In the genomic region with DNA sequence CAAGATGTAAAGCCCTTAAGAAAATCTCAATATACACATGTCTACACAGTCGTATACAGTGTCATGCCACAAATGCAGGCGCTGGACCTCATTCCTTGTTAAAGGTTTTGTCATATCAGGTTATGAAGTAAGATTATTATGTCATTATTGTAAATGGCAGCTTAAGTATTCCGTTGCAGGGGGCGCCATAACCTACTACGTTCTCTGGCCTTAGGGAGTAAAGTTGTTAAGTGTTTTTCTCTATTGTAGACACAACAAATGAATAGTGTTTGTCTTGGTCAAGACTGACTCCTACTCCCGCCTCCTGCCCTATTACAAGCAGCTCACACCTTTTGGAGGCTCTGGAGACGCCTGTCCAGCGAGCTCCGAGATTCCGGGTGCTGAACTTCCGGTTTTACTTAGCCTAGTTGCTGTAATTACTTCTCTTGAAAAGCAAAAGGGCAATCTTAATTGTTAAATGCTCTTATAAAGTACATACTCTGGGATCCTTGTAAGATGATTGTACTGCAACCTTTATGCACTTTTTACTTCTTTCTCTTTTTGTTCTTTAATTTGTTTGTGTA, we compare ENCODE assay signal across 9 cellular contexts. TPM values are rescaled to one million over a fixed set of nuclear protein-coding genes. Genes with fewer than 3 reads are reported as not detected.
DNase-seq lines count a peak whose midpoint lies in the region; ATAC-seq and TF ChIP-seq lines count a peak whose summit lies in the region.
"Had no signal": no experiment of that assay in that cellular context is flagged by ENCODE, and none has a peak within 500 bp of the region (broad histone marks: within the 10 kb centered on the region; RNA-seq: fewer than 3 reads in every experiment).

No MANE protein-coding gene starts in this region.

- H2BK15ac ChIP-seq in mesenchymal stem cell (ENCODE audit: low read depth, poor library complexity, severe bottlenecking) = no peak overlapping the region

- H2BK12ac ChIP-seq in mesenchymal stem cell (ENCODE audit: low read length in 2 of 2) = no peak overlapping the region

- peak overlapping the region; percentile 95 for H3K9ac ChIP-seq in mesenchymal stem cell (ENCODE audit: low read length)

- H3K9me3 ChIP-seq in mesenchymal stem cell (ENCODE audit: control insufficient read depth, low read length) = no peaks in the 10 kb centered on the region

- H3K4me1 ChIP-seq in mesenchymal stem cell (ENCODE audit: control insufficient read depth, insufficient read depth, low read depth, low read length) = no peaks in the 10 kb centered on the region

- no peak overlapping the region for H3K23ac ChIP-seq in mesenchymal stem cell (ENCODE audit: low read length in 2 of 2)

- peaks cover 10% of the 10 kb centered on the region for H3K79me1 ChIP-seq in mesenchymal stem cell (replicated peaks; ENCODE audit: low read length, poor library complexity, severe bottlenecking)

- no peak overlapping the region for H4K8ac ChIP-seq in mesenchymal stem cell (ENCODE audit: low read length)

- TF ChIP-seq CTCF in AG10803 (conservative IDR thresholded peaks at IDR 0.05; ENCODE audit: low read length) = peak; percentile 58

- no peak overlapping the region for H2BK5ac ChIP-seq in mesenchymal stem cell (ENCODE audit: low read depth, low read length, poor library complexity, severe bottlenecking)

- WGBS in mesenchymal stem cell = 4% methylated on average over 9 of the region's 11 CpGs

- H3K36me3 ChIP-seq in mesenchymal stem cell (ENCODE audit: control insufficient read depth in 1 of 2, insufficient read depth in 2 of 2, low read depth in 1 of 2, low read length in 2 of 2) = peaks cover 8 to 42% of the 10 kb centered on the region in 2 experiments

- H2AK5ac ChIP-seq in mesenchymal stem cell (ENCODE audit: low read length, severe bottlenecking) = no peak overlapping the region

- no peak overlapping the region for H3K27ac ChIP-seq in mesenchymal stem cell (ENCODE audit: low read length, poor library complexity, severe bottlenecking)

- peak overlapping the region; percentile 81 for H3K4me2 ChIP-seq in mesenchymal stem cell (ENCODE audit: low read length, poor library complexity, severe bottlenecking)

- no peak overlapping the region for H3K18ac ChIP-seq in mesenchymal stem cell (ENCODE audit: low read depth in 1 of 2, low read length in 2 of 2)

- no peak overlapping the region for H3K4ac ChIP-seq in mesenchymal stem cell (ENCODE audit: low read depth in 1 of 2, low read length in 2 of 2)

- ATAC-seq in GM18519 (IDR thresholded peaks at IDR 0.05; ENCODE audit: low FRiP score, unreplicated experiment) (peak; percentile 22), HG03066 (IDR thresholded peaks at IDR 0.05; ENCODE audit: low read depth, unreplicated experiment) (peak; percentile 39)

- H3K4me3 ChIP-seq in AG10803 (ENCODE audit: low read length) (peak overlapping the region; percentile 80), mesenchymal stem cell (ENCODE audit: insufficient read depth in 1 of 2, low read depth in 1 of 2, low read length in 2 of 2) (peak overlapping the region; percentile 85 to 88)

- H3K14ac ChIP-seq in mesenchymal stem cell (ENCODE audit: low read length in 2 of 2) = no peak overlapping the region

- DNase-seq in AG10803 (ENCODE audit: low read depth) (peak; percentile 59), NCI-H460 (ENCODE audit: extremely low read depth, low read depth) (peak; percentile 36), mesenchymal stem cell (peak; percentile 80)
- DNase-seq in activated CD4-positive, alpha-beta T cell treated with anti-CD3 and anti-CD28 coated beads, Interleukin-2, amount 50 U/mL, for 1 hour = peak; percentile 58
- DNase-seq in effector CD8-positive, alpha-beta T cell (lab: John Stamatoyannopoulos, UW) = peak; percentile 47
- peak; percentile 7 to 29 for DNase-seq in stimulated activated CD8-positive, alpha-beta memory T cell treated with anti-CD3 and anti-CD28 coated beads, Interleukin-4, amount 100 ng/mL, for 4 hours (ENCODE audit: low read depth in 2 of 2, low spot score in 1 of 2)

- H4K91ac ChIP-seq in mesenchymal stem cell (ENCODE audit: low read length) = no peak overlapping the region

- no peak overlapping the region for H2BK120ac ChIP-seq in mesenchymal stem cell (ENCODE audit: low read depth, low read length)

- H2AFZ ChIP-seq in mesenchymal stem cell (ENCODE audit: low read depth, low read length) = no peak overlapping the region

- H3K27me3 ChIP-seq in mesenchymal stem cell (ENCODE audit: control insufficient read depth in 1 of 2, insufficient read depth in 1 of 2, low read length in 2 of 2) = no peaks in the 10 kb centered on the region

RNA-seq across cellular contexts. Expression of gene GATAD1, which starts 1.0 kb away (rescaled TPM):
- 47.7 and 54.0 TPM in 2 replicates for total RNA-seq in NCI-H460 (2014; rRNA removed; shearing (Covaris generic))
- polyA plus RNA-seq in NCI-H460 (2014; cell fraction: nucleus; rRNA removed) = 46.5 and 55.1 TPM in 2 replicates
- 29.5 TPM for polyA plus RNA-seq in mesenchymal stem cell (2013, experiment 1 of 2)
- polyA plus RNA-seq in mesenchymal stem cell (2013, experiment 2 of 2) = 29.2 TPM

RNA-seq across cellular contexts. Expression of gene ERVW-1, which starts 29.5 kb away (rescaled TPM):
- total RNA-seq in NCI-H460 (2014; rRNA removed; shearing (Covaris generic)) = not detected in 2 replicates
- polyA plus RNA-seq in NCI-H460 (2014; cell fraction: nucleus; rRNA removed) = not detected in 2 replicates
- polyA plus RNA-seq in mesenchymal stem cell (2013, experiment 1 of 2) = not detected
- not detected for polyA plus RNA-seq in mesenchymal stem cell (2013, experiment 2 of 2)
- total RNA-seq: activated CD8-positive, alpha-beta memory T cell treated with anti-CD3 and anti-CD28 coated beads for 36 hours had no signal

Comparison
In these comparisons a context has a peak if more than half of its experiments do, and no peak if none do; other contexts are left out.
1. DNase-seq: peak in every context shown above with its lines; median percentile 80 in mesenchymal stem cell; 59 in AG10803; 58 in activated CD4-positive, alpha-beta T cell treated with anti-CD3 and anti-CD28 coated beads, Interleukin-2, amount 50 U/mL, for 1 hour; 47 in effector CD8-positive, alpha-beta T cell; 36 in NCI-H460; 18 in stimulated activated CD8-positive, alpha-beta memory T cell treated with anti-CD3 and anti-CD28 coated beads, Interleukin-4, amount 100 ng/mL, for 4 hours.